In genomic region chr17:79249945-79250521, GRCh38 we compare ENCODE assay signal across 20 cellular contexts.
DNase-seq lines count a peak whose midpoint lies in the region; ATAC-seq, FAIRE-seq and TF ChIP-seq lines count a peak whose summit lies in the region.
"Had no signal": no experiment of that assay in that cellular context is flagged by ENCODE, and none has a peak within 500 bp of the region (broad histone marks: within the 10 kb centered on the region; RNA-seq: fewer than 3 reads in every experiment).

No MANE protein-coding gene starts in this region.

- CTCF ChIA-PET in A549 (lab: Yijun Ruan, JAX) = interaction anchor here (0.8 to 1.2 kb wide), 2 partner anchors 26 to 165 kb away, joined by 3 read pairs; no protein-coding TSS in a partner anchor

- peak; percentile 43 for FAIRE-seq in A549 (lab: Jason Lieb, UNC)
- peak; percentile 68 for FAIRE-seq in urothelium cell line (lab: Jason Lieb, UNC)
- FAIRE-seq: D721Med, GM12891 had no signal

- H3K4me1 Mint-ChIP-seq in endothelial cell (ENCODE audit: unreplicated experiment) = peaks cover 15% of the 10 kb centered on the region
- H3K4me1 Mint-ChIP-seq: CD14-positive monocyte; CD8-positive, alpha-beta memory T cell had no signal

- H3K36me3 ChIP-seq in BLaER1 treated with 17β-estradiol and CSF1 and Interleukin-3, amounts not matched to agents 10 nM and 100 nM = no peaks in the 10 kb centered on the region
- H3K36me3 ChIP-seq in GM23248 (ENCODE audit: low read depth) = no peaks in the 10 kb centered on the region

- in situ Hi-C loops in GM23248 (cut with MboI) = no loop called here
- in situ Hi-C loops in GM13977 (cut with MboI; ENCODE audit: low pct_unique_long_range_greater_than_20kb, low sequenced_read_pairs, unreplicated experiment) = no loop called here

- no peaks in the 10 kb centered on the region; the same call in 2 of the 3 replicates for H3K4me1 ChIP-seq in A549
- H3K4me1 ChIP-seq in BLaER1 treated with 17β-estradiol and CSF1 and Interleukin-3, amounts not matched to agents 10 nM and 100 nM = peaks cover 0 to 30% (median 26%) of the 10 kb centered on the region in 10 experiments; a peak in 16 of 20 replicates
- no peaks in the 10 kb centered on the region for H3K4me1 ChIP-seq in GM23248 (ENCODE audit: insufficient read depth)

- ATAC-seq in A549 = no peak
- ATAC-seq: HCT116 had no signal

- H3K4me2 ChIP-seq in A549 (no peak overlapping the region), GM23248 (ENCODE audit: unreplicated experiment) (no peak overlapping the region)
- H3K4me2 ChIP-seq in BLaER1 treated with 17β-estradiol and CSF1 and Interleukin-3, amounts not matched to agents 10 nM and 100 nM = peak overlapping the region in 8 of 11 experiments; percentile 7 to 68 (median 59); a peak in 10 of 22 replicates
- H3K4me2 ChIP-seq: GM23338 had no signal

- no peaks in the 10 kb centered on the region for H3K9me3 Mint-ChIP-seq in endothelial cell (ENCODE audit: unreplicated experiment)
- H3K9me3 Mint-ChIP-seq: CD4-positive, alpha-beta T cell; CD8-positive, alpha-beta memory T cell; GM23338 had no signal

- H3F3A ChIP-seq in GM23248 (ENCODE audit: insufficient read depth) = no peaks in the 10 kb centered on the region

- TF ChIP-seq CTCF in A549 (IDR thresholded peaks at IDR 0.05) (no peak), endothelial cell (IDR thresholded peaks at IDR 0.05; ENCODE audit: unreplicated experiment) (no peak), GM13977 (IDR thresholded peaks at IDR 0.05; ENCODE audit: extremely low read depth, insufficient read depth, missing control alignments) (no peak)

- no peak for TF ChIP-seq POLR2A in A549 (IDR thresholded peaks at IDR 0.05; ENCODE audit: low read length)

- DNase-seq in A549 (ENCODE audit: low read depth in 1 of 2, low spot score in 1 of 2) (no peak), cerebellar cortex (ENCODE audit: low spot score) (peak; percentile 41), urothelium cell line (ENCODE audit: low spot score) (no peak), endothelial cell (ENCODE audit: low spot score) (no peak), GM23248 (no peak), GM13977 (ENCODE audit: low spot score) (no peak)
- DNase-seq: 8988T; CD4-positive, alpha-beta T cell; CD8-positive, alpha-beta memory T cell; DMS 273 treated with DMSO at 0.1 percent for 48 hours; DMS79; EL; GF-D8; H9 had no signal

- POLR2A ChIA-PET in A549 (lab: Yijun Ruan, JAX) = no interaction called here

- TF ChIP-seq EP300 in A549 (IDR thresholded peaks at IDR 0.05) = no peak

- H3K36me3 Mint-ChIP-seq in endothelial cell (ENCODE audit: low read depth, unreplicated experiment) = no peaks in the 10 kb centered on the region
- H3K36me3 Mint-ChIP-seq: CD14-positive monocyte; CD8-positive, alpha-beta memory T cell had no signal

- peaks cover 0 to 7% (median 0%) of the 10 kb centered on the region in 11 experiments; a peak in 2 of 22 replicates for H3K27me3 ChIP-seq in BLaER1 treated with 17β-estradiol and CSF1 and Interleukin-3, amounts not matched to agents 10 nM and 100 nM
- H3K27me3 ChIP-seq in GM23248 (replicated peaks; ENCODE audit: insufficient read depth) = peaks cover 42% of the 10 kb centered on the region; the same call in 1 of the 2 replicates

- H3K4me3 ChIP-seq in A549 = no peak overlapping the region
- no peak overlapping the region for H3K4me3 ChIP-seq in BLaER1 treated with 17β-estradiol and CSF1 and Interleukin-3, amounts not matched to agents 10 nM and 100 nM
- no peak overlapping the region for H3K4me3 ChIP-seq in GM23248
- H3K4me3 ChIP-seq: GM23338 had no signal

- no peaks in the 10 kb centered on the region for H3K9me2 ChIP-seq in GM23248 (ENCODE audit: insufficient read depth)

- H3K4me3 Mint-ChIP-seq in endothelial cell (ENCODE audit: unreplicated experiment) = no peak overlapping the region
- H3K4me3 Mint-ChIP-seq: CD14-positive monocyte; CD4-positive, alpha-beta T cell; CD8-positive, alpha-beta memory T cell; GM23338; H9 had no signal

- peaks cover 10% of the 10 kb centered on the region for H3K27me3 Mint-ChIP-seq in endothelial cell (ENCODE audit: unreplicated experiment)

- no peak for TF ChIP-seq RAD21 in A549 (conservative IDR thresholded peaks at IDR 0.05 in 1 of 2, IDR thresholded peaks at IDR 0.05 in 1 of 2)

- H3K27ac Mint-ChIP-seq in endothelial cell (ENCODE audit: unreplicated experiment) = no peak overlapping the region
- H3K27ac Mint-ChIP-seq: CD14-positive monocyte; CD4-positive, alpha-beta T cell; CD8-positive, alpha-beta memory T cell; GM23338; H9 had no signal

- no peaks in the 10 kb centered on the region for H3K79me2 ChIP-seq in GM23248 (ENCODE audit: insufficient read depth)

- H4K20me1 ChIP-seq in BLaER1 treated with 17β-estradiol and CSF1 and Interleukin-3, amounts not matched to agents 10 nM and 100 nM = peaks cover 0 to 10% (median 0%) of the 10 kb centered on the region in 11 experiments; a peak in 5 of 22 replicates
- no peaks in the 10 kb centered on the region for H4K20me1 ChIP-seq in GM23248 (ENCODE audit: insufficient read depth)

- H3K9ac ChIP-seq in BLaER1 treated with 17β-estradiol and CSF1 and Interleukin-3, amounts not matched to agents 10 nM and 100 nM = no peak overlapping the region
- no peak overlapping the region for H3K9ac ChIP-seq in GM23248

- WGBS in A549 (ENCODE audit: missing lambda C conversion rate) = 80% methylated on average over 21 of the region's 21 CpGs
- WGBS in GM23248 (ENCODE audit: low coverage in 1 of 2, low lambda C conversion rate in 2 of 2, missing lambda C conversion rate in 2 of 2), 2 experiments = 53 to 54% methylated on average over 21 of the region's 21 CpGs

- H3K9me3 ChIP-seq in A549 (no peaks in the 10 kb centered on the region), GM23248 (ENCODE audit: low read depth) (no peaks in the 10 kb centered on the region)
- H3K9me3 ChIP-seq in BLaER1 treated with 17β-estradiol and CSF1 and Interleukin-3, amounts not matched to agents 10 nM and 100 nM (replicated peaks in 1 of 11) = 0 out of 22 replicates have a peak, but pooled peaks cover 0 to 2% (median 0%) of the 10 kb centered on the region in 11 experiments

- H2AFZ ChIP-seq in GM23248 = no peak overlapping the region
- H2AFZ ChIP-seq: GM23338 had no signal

- no peak overlapping the region for H3K27ac ChIP-seq in A549
- no peak overlapping the region for H3K27ac ChIP-seq in BLaER1 treated with 17β-estradiol and CSF1 and Interleukin-3, amounts not matched to agents 10 nM and 100 nM
- no peak overlapping the region for H3K27ac ChIP-seq in GM23248

TF ChIP-seq in A549, 52 proteins besides CTCF, POLR2A, EP300 and RAD21:
- TF ChIP-seq HOXA7 (CRISPR knock-in tag; IDR thresholded peaks at IDR 0.05) = no peak
- TF ChIP-seq HOXB5 (CRISPR knock-in tag; IDR thresholded peaks at IDR 0.05) = no peak
- no peak for TF ChIP-seq HDAC2 (IDR thresholded peaks at IDR 0.05)
- no peak for TF ChIP-seq KDM5A (IDR thresholded peaks at IDR 0.05)
- TF ChIP-seq BCL3 (IDR thresholded peaks at IDR 0.05) = no peak
- no peak for TF ChIP-seq KDM1A (IDR thresholded peaks at IDR 0.05; ENCODE audit: low read depth)
- no peak for TF ChIP-seq NFE2L2 (conservative IDR thresholded peaks at IDR 0.05; ENCODE audit: low read length)
- no peak for TF ChIP-seq CBX8 (IDR thresholded peaks at IDR 0.05)
- TF ChIP-seq TP53 (CRISPR knock-in tag; IDR thresholded peaks at IDR 0.05) = no peak
- no peak for TF ChIP-seq CHD2 (IDR thresholded peaks at IDR 0.05; ENCODE audit: low read length, partially characterized antibody)
- TF ChIP-seq EHF (CRISPR knock-in tag; IDR thresholded peaks at IDR 0.05) = no peak
- no peak for TF ChIP-seq TFCP2L1 (CRISPR knock-in tag; IDR thresholded peaks at IDR 0.05)
- TF ChIP-seq MAFK (IDR thresholded peaks at IDR 0.05; ENCODE audit: partially characterized antibody) = no peak
- TF ChIP-seq FOXS1 (CRISPR knock-in tag; IDR thresholded peaks at IDR 0.05) = no peak
- TF ChIP-seq ZC3H11A (IDR thresholded peaks at IDR 0.05) = no peak
- TF ChIP-seq GATA3 (IDR thresholded peaks at IDR 0.05; ENCODE audit: borderline replicate concordance) = no peak
- no peak for TF ChIP-seq PBX3 (IDR thresholded peaks at IDR 0.05)
TF ChIP-seq in A549: peak in this region for 0.

Comparison
In these comparisons a context has a peak if more than half of its experiments do, and no peak if none do; other contexts are left out.
1. H3K4me2 ChIP-seq: peak in BLaER1 treated with 17β-estradiol and CSF1 and Interleukin-3, amounts not matched to agents 10 nM and 100 nM (8 of 11); none in A549 (single experiment) and GM23248 (single experiment).